ENCODE assay signal across 25 cellular contexts in genomic region chr11:132824642-132825041, GRCh38.
"Had no signal": no experiment of that assay in that cellular context is flagged by ENCODE, and none has a peak within 500 bp of the region (broad histone marks: within the 10 kb centered on the region; RNA-seq: fewer than 3 reads in every experiment).

No MANE protein-coding gene starts in this region.

- H3K4me3 Mint-ChIP-seq: dendritic cell treated with granulocyte-macrophage colony-stimulating factor and Interleukin-4, amounts not matched to agents 40 ng/mL and 50 ng/mL, for 4 days; effector memory CD8-positive, alpha-beta T cell; endodermal cell; mesothelial cell of epicardium; naive B cell; naive thymus-derived CD8-positive, alpha-beta T cell had no signal

- DNase-seq: colonic mucosa; cortex of kidney; effector CD8-positive, alpha-beta T cell; effector memory CD8-positive, alpha-beta T cell; endodermal cell; erythroblast; esophagus squamous epithelium; foreskin fibroblast; foreskin melanocyte; gastrocnemius medialis; glutamatergic neuron; head of caudate nucleus; heart right ventricle; hippocampal formation; left cardiac atrium; left lung; left ventricle myocardium superior; lower lobe of right lung; mesenchymal stem cell; mucosa of descending colon; naive B cell; naive thymus-derived CD8-positive, alpha-beta T cell had no signal

- H3K4me3 ChIP-seq: colonic mucosa, esophagus squamous epithelium, gastrocnemius medialis, heart right ventricle, left lung, lower lobe of right lung, mucosa of descending colon had no signal

- H3K27ac Mint-ChIP-seq: dendritic cell treated with granulocyte-macrophage colony-stimulating factor and Interleukin-4, amounts not matched to agents 40 ng/mL and 50 ng/mL, for 4 days; effector memory CD8-positive, alpha-beta T cell; endodermal cell; mesothelial cell of epicardium; naive B cell; naive thymus-derived CD8-positive, alpha-beta T cell had no signal

- H3K36me3 ChIP-seq: colonic mucosa, esophagus squamous epithelium, gastrocnemius medialis, heart right ventricle, left lung, lower lobe of right lung had no signal

- H3K27me3 ChIP-seq: colonic mucosa, esophagus squamous epithelium, gastrocnemius medialis, left lung had no signal

- H3K36me3 Mint-ChIP-seq: mesothelial cell of epicardium; naive B cell; naive thymus-derived CD8-positive, alpha-beta T cell had no signal

- H3K4me1 ChIP-seq: colonic mucosa, esophagus squamous epithelium, gastrocnemius medialis, heart right ventricle, left lung, lower lobe of right lung had no signal

- H3K27me3 Mint-ChIP-seq: dendritic cell treated with granulocyte-macrophage colony-stimulating factor and Interleukin-4, amounts not matched to agents 40 ng/mL and 50 ng/mL, for 4 days; effector memory CD8-positive, alpha-beta T cell; naive B cell had no signal

- H3K9me3 Mint-ChIP-seq: dendritic cell treated with granulocyte-macrophage colony-stimulating factor and Interleukin-4, amounts not matched to agents 40 ng/mL and 50 ng/mL, for 4 days; effector memory CD8-positive, alpha-beta T cell; endodermal cell; mesothelial cell of epicardium had no signal

- H3K9me3 ChIP-seq: colonic mucosa, esophagus squamous epithelium, gastrocnemius medialis, heart right ventricle, left lung, lower lobe of right lung had no signal

- H3K4me1 Mint-ChIP-seq: naive B cell; naive thymus-derived CD8-positive, alpha-beta T cell had no signal

- H3K27ac ChIP-seq: colonic mucosa, epithelial cell of prostate, esophagus squamous epithelium, gastrocnemius medialis, heart right ventricle, left lung, lower lobe of right lung had no signal

- ATAC-seq: effector memory CD8-positive, alpha-beta T cell; gastrocnemius medialis; heart right ventricle; left cardiac atrium; left lung; left ventricle myocardium superior; lower lobe of right lung; mucosa of descending colon; naive thymus-derived CD8-positive, alpha-beta T cell had no signal
